Comparison of ENCODE assay signal across 17 cellular contexts in genomic region chr4:2576290-2576689, GRCh38. TPM values are rescaled to one million over a fixed set of nuclear protein-coding genes. Genes with fewer than 3 reads are reported as not detected.
DNase-seq lines count a peak whose midpoint lies in the region; ATAC-seq, FAIRE-seq and TF ChIP-seq lines count a peak whose summit lies in the region.
"Had no signal": no experiment of that assay in that cellular context is flagged by ENCODE, and none has a peak within 500 bp of the region (broad histone marks: within the 10 kb centered on the region; RNA-seq: fewer than 3 reads in every experiment).

No MANE protein-coding gene starts in this region.

- no peaks in the 10 kb centered on the region for H3K27me3 Mint-ChIP-seq in activated T-cell treated with anti-CD3 and anti-CD28 coated beads, Interleukin-2, amount 50 U/mL, for 24 hours
- H3K27me3 Mint-ChIP-seq in endodermal cell (ENCODE audit: insufficient read depth): no peaks in the 10 kb centered on the region
- H3K27me3 Mint-ChIP-seq in naive thymus-derived CD8-positive, alpha-beta T cell: no peaks in the 10 kb centered on the region
- H3K27me3 Mint-ChIP-seq: IgD-negative memory B cell had no signal

- DNase-seq in activated T-cell treated with anti-CD3 and anti-CD28 coated beads, Interleukin-2, amount 50 U/mL, for 24 hours: peak; percentile 11
- DNase-seq in activated T-cell treated with anti-CD3 and anti-CD28 coated beads, Interleukin-2, amount 50 U/mL, for 1 hour: no peak
- no peak for DNase-seq in GM12891 (ENCODE audit: insufficient read length, low spot score)
- peak; percentile 32 for DNase-seq in endodermal cell
- DNase-seq in posterior vena cava (ENCODE audit: low spot score): peak; percentile 16
- DNase-seq in naive thymus-derived CD8-positive, alpha-beta T cell: no peak
- DNase-seq in stimulated activated naive CD4-positive, alpha-beta T cell (lab: John Stamatoyannopoulos, UW): no peak
- DNase-seq: 8988T; CD8-positive, alpha-beta T cell; DMS 273 treated with DMSO at 0.1 percent for 48 hours; HFFc6 had no signal

- H3K4me1 Mint-ChIP-seq in activated T-cell treated with anti-CD3 and anti-CD28 coated beads, Interleukin-2, amount 50 U/mL, for 24 hours (ENCODE audit: low read depth): peaks cover 56% of the 10 kb centered on the region
- peaks cover 22% of the 10 kb centered on the region for H3K4me1 Mint-ChIP-seq in endodermal cell
- H3K4me1 Mint-ChIP-seq in naive thymus-derived CD8-positive, alpha-beta T cell: peaks cover 35 to 58% (median 44%) of the 10 kb centered on the region in 4 donors

- no peak overlapping the region for H3K4me3 Mint-ChIP-seq in activated T-cell treated with anti-CD3 and anti-CD28 coated beads, Interleukin-2, amount 50 U/mL, for 24 hours
- H3K4me3 Mint-ChIP-seq in endodermal cell: no peak overlapping the region
- H3K4me3 Mint-ChIP-seq in naive thymus-derived CD8-positive, alpha-beta T cell: no peak overlapping the region
- H3K4me3 Mint-ChIP-seq: CD8-positive, alpha-beta T cell; GM23338; HFFc6 had no signal

- no peak for TF ChIP-seq POLR2A in GM12891 (IDR thresholded peaks at IDR 0.05; ENCODE audit: low read depth, low read length)

- H3K27ac ChIP-seq in endodermal cell (ENCODE audit: low read depth, low read length): no peak overlapping the region
- H3K27ac ChIP-seq: BLaER1 treated with 17β-estradiol and CSF1 and Interleukin-3, amounts not matched to agents 10 nM and 100 nM had no signal

- H3K9ac ChIP-seq in endodermal cell (ENCODE audit: extremely low read depth, low read length, poor library complexity, severe bottlenecking): no peak overlapping the region
- H3K9ac ChIP-seq: BLaER1 treated with 17β-estradiol and CSF1 and Interleukin-3, amounts not matched to agents 10 nM and 100 nM had no signal

- H3K4me3 ChIP-seq in endodermal cell (ENCODE audit: low read length): no peak overlapping the region
- H3K4me3 ChIP-seq: BLaER1 treated with 17β-estradiol and CSF1 and Interleukin-3, amounts not matched to agents 10 nM and 100 nM; GM23338 had no signal

- peaks cover 32% of the 10 kb centered on the region for H3K36me3 Mint-ChIP-seq in activated T-cell treated with anti-CD3 and anti-CD28 coated beads, Interleukin-2, amount 50 U/mL, for 24 hours (ENCODE audit: low read depth)
- H3K36me3 Mint-ChIP-seq in endodermal cell (ENCODE audit: low read depth): peaks cover 32% of the 10 kb centered on the region
- H3K36me3 Mint-ChIP-seq in naive thymus-derived CD8-positive, alpha-beta T cell: peaks cover 0 to 21% (median 14%) of the 10 kb centered on the region in 3 donors

- peak; percentile 41 for FAIRE-seq in GM12891 (lab: Jason Lieb, UNC)
- FAIRE-seq: G401.6, H54 had no signal

- H3K4me1 ChIP-seq in endodermal cell (ENCODE audit: control insufficient read depth, insufficient read depth, low read length): no peaks in the 10 kb centered on the region

- H3K9me3 ChIP-seq in endodermal cell (ENCODE audit: control insufficient read depth, low read length): peaks cover 18% of the 10 kb centered on the region

- peaks cover 20% of the 10 kb centered on the region for H3K36me3 ChIP-seq in endodermal cell (ENCODE audit: control insufficient read depth, insufficient read depth, low read length)

- intact Hi-C loops in posterior vena cava (cut with DNase I): no loop called here

- H3K27ac Mint-ChIP-seq in activated T-cell treated with anti-CD3 and anti-CD28 coated beads, Interleukin-2, amount 50 U/mL, for 24 hours: no peak overlapping the region
- H3K27ac Mint-ChIP-seq in endodermal cell: no peak overlapping the region
- peak overlapping the region in 2 of 10 donors; percentile 22 to 38 for H3K27ac Mint-ChIP-seq in naive thymus-derived CD8-positive, alpha-beta T cell
- H3K27ac Mint-ChIP-seq: CD8-positive, alpha-beta T cell; GM23338; HFFc6 had no signal

- no peaks in the 10 kb centered on the region for H3K27me3 ChIP-seq in endodermal cell (ENCODE audit: control insufficient read depth, insufficient read depth, low read length, poor library complexity, severe bottlenecking)
- H3K27me3 ChIP-seq: BLaER1 treated with 17β-estradiol and CSF1 and Interleukin-3, amounts not matched to agents 10 nM and 100 nM had no signal

- no peak for ATAC-seq in naive thymus-derived CD8-positive, alpha-beta T cell
- ATAC-seq: CD8-positive, alpha-beta T cell; GM23338; HCT116 had no signal

- WGBS in endodermal cell (ENCODE audit: insufficient coverage in 1 of 2, insufficient read length in 1 of 2), 2 experiments: 80 to 94% methylated on average over 1 to 4 of the region's 4 CpGs

- no peaks in the 10 kb centered on the region for H3K9me3 Mint-ChIP-seq in activated T-cell treated with anti-CD3 and anti-CD28 coated beads, Interleukin-2, amount 50 U/mL, for 24 hours
- H3K9me3 Mint-ChIP-seq in endodermal cell: peaks cover 14% of the 10 kb centered on the region
- peaks cover 0 to 3% (median 0%) of the 10 kb centered on the region in 9 donors for H3K9me3 Mint-ChIP-seq in naive thymus-derived CD8-positive, alpha-beta T cell
- H3K9me3 Mint-ChIP-seq: CD8-positive, alpha-beta T cell had no signal

- POLR2A ChIA-PET in naive thymus-derived CD8-positive, alpha-beta T cell (lab: Charles Lee): no interaction called here

- TF ChIP-seq CTCF in endodermal cell (conservative IDR thresholded peaks at IDR 0.05): no peak

TF ChIP-seq in GM12891, 5 proteins besides CTCF, POLR2A, EP300 and RAD21:
- TF ChIP-seq PAX5 (IDR thresholded peaks at IDR 0.05; ENCODE audit: insufficient read depth, low read length, severe bottlenecking) (no peak), TAF1 (IDR thresholded peaks at IDR 0.05; ENCODE audit: low read depth, low read length) (no peak), POLR2AphosphoS5 (IDR thresholded peaks at IDR 0.05; ENCODE audit: low read depth, low read length) (no peak), SPI1 (IDR thresholded peaks at IDR 0.05; ENCODE audit: low read depth, low read length) (no peak), POU2F2 (IDR thresholded peaks at IDR 0.05; ENCODE audit: low read depth, low read length) (no peak)

RNA-seq across cellular contexts. Expression of gene FAM193A, which starts 39.8 kb away (rescaled TPM):
- polyA plus RNA-seq in GM12891 (2012; ENCODE audit: low read depth, missing spikeins): 12.4 TPM
- 10 to 100 TPM; 32.1 to 39.0 TPM for total RNA-seq in endodermal cell
- polyA plus RNA-seq in endodermal cell (2013, experiment 1 of 2): 26.9 TPM
- polyA plus RNA-seq in endodermal cell (2013, experiment 2 of 2): 25.5 TPM
- total RNA-seq in posterior vena cava: 10 to 100 TPM; 18.6 to 20.3 TPM
- 10 to 100 TPM; 47.4 to 48.6 TPM for total RNA-seq in naive thymus-derived CD8-positive, alpha-beta T cell
- polyA plus RNA-seq in naive thymus-derived CD8-positive, alpha-beta T cell: 1 to 10 TPM; 1.5 to 4.3 (median 1.7) TPM

Comparison
In these comparisons a context has a peak if more than half of its experiments do, and no peak if none do; other contexts are left out.
1. DNase-seq: peak in activated T-cell treated with anti-CD3 and anti-CD28 coated beads, Interleukin-2, amount 50 U/mL, for 24 hours (single experiment), endodermal cell (single experiment) and posterior vena cava (single experiment); none in activated T-cell treated with anti-CD3 and anti-CD28 coated beads, Interleukin-2, amount 50 U/mL, for 1 hour (single experiment), GM12891 (single experiment), naive thymus-derived CD8-positive, alpha-beta T cell (0 of 10) and stimulated activated naive CD4-positive, alpha-beta T cell (0 of 6).